8 cellular contexts compared by ENCODE assay signal in the genomic region with DNA sequence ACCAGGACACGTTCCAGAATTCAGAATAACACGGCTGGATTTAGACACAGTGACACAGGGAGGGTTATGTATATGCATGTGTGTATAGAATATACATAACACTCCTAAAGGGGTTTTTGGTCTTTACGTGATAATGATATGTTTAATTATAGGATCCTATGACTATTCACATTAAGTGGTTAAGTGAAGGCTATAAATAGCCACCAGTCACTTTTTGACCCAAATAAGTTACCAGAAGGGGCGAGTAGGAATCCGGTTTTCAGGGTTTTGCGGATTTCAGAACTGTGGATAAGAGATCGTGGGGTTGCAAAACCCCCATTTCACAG. TPM values are rescaled to one million over a fixed set of nuclear protein-coding genes. Genes with fewer than 3 reads are reported as not detected.
DNase-seq lines count a peak whose midpoint lies in the region; ATAC-seq and TF ChIP-seq lines count a peak whose summit lies in the region.

No MANE protein-coding gene starts in this region.

- no peaks in the 10 kb centered on the region for H3K36me3 ChIP-seq in mammary epithelial cell (ENCODE audit: insufficient read depth, low read length)
- no peaks in the 10 kb centered on the region for H3K36me3 ChIP-seq in neuron (ENCODE audit: insufficient read depth, low read length)

- CTCF ChIA-PET in mammary epithelial cell (lab: Charles Lee; ENCODE audit: low non-redundant PET), result interaction anchor here (0.6 to 0.9 kb wide), 3 partner anchors 11 to 112 kb away, joined by 3 to 4 read pairs (median 4); partner anchors contain the start of gene PPAN

- under 1% methylated on average over 7 of the region's 7 CpGs for WGBS in mammary epithelial cell (ENCODE audit: low coverage, missing lambda C conversion rate)

- no peaks in the 10 kb centered on the region for H3K9me3 ChIP-seq in mammary epithelial cell (replicated peaks; ENCODE audit: insufficient read depth, low read length)
- H3K9me3 ChIP-seq in neuron (ENCODE audit: low read length), result peaks cover 4% of the 10 kb centered on the region

- intact Hi-C loops in mammary epithelial cell (cut with micrococcal nuclease), result no loop called here

- peak; percentile 3 for ATAC-seq in HG02840 (IDR thresholded peaks at IDR 0.05; ENCODE audit: low FRiP score, unreplicated experiment)

- BruUV-seq in mammary epithelial cell (replicated peaks; lab: Mats Ljungman, UMichigan), result no TSS peak

- no peaks in the 10 kb centered on the region for H4K20me1 ChIP-seq in mammary epithelial cell (ENCODE audit: insufficient read depth, low read length)

- DNase-seq in AG09309 (ENCODE audit: low read depth) (no peak), mammary epithelial cell (no peak), NCI-H2227 (lab: John Stamatoyannopoulos, UW; ENCODE audit: unreplicated experiment) (no peak), islet precursor cell (no peak), NCI-H1694 (lab: John Stamatoyannopoulos, UW) (no peak)
- no peak for DNase-seq in stimulated activated CD4-positive, alpha-beta T cell treated with anti-CD3 and anti-CD28 coated beads, Interleukin-1b, Interleukin-23, amount 100 ng/mL, for 48 hours

- H2AFZ ChIP-seq in mammary epithelial cell (ENCODE audit: low read depth, low read length) (peak overlapping the region; percentile 88), neuron (ENCODE audit: low read depth, low read length) (no peak overlapping the region)

- dilution Hi-C loops in mammary epithelial cell (cut with HindIII; ENCODE audit: low sequenced_read_pairs), result loop anchor here (10.0 kb wide), 1 partner anchor 81 kb away; the partner anchor contains the start of genes COL5A3 and RDH8

- in situ Hi-C loops in mammary epithelial cell (cut with MboI; ENCODE audit: low sequenced_read_pairs in 2 of 2), result no loop called here

- H3K9ac ChIP-seq in mammary epithelial cell (ENCODE audit: insufficient read depth, low read length), result no peak overlapping the region

- no peaks in the 10 kb centered on the region for H3K27me3 ChIP-seq in mammary epithelial cell (ENCODE audit: insufficient read depth, low read length)
- H3K27me3 ChIP-seq in neuron (ENCODE audit: insufficient read depth, low read length), result no peaks in the 10 kb centered on the region

- no peak for TF ChIP-seq CTCF in AG09309 (IDR thresholded peaks at IDR 0.05; ENCODE audit: control insufficient read depth, insufficient read depth, low read depth, low read length, missing control alignments)
- TF ChIP-seq CTCF in mammary epithelial cell (conservative IDR thresholded peaks at IDR 0.05 in 1 of 2, IDR thresholded peaks at IDR 0.05 in 1 of 2; ENCODE audit: extremely low read depth in 1 of 2, insufficient read depth in 1 of 2, low read depth in 1 of 2, low read length in 2 of 2), result no peak

- no peaks in the 10 kb centered on the region for H3K79me2 ChIP-seq in mammary epithelial cell (ENCODE audit: insufficient read depth, low read length)

- H3K4me2 ChIP-seq in mammary epithelial cell (ENCODE audit: insufficient read depth, low read depth, low read length), result peak overlapping the region; percentile 87

- peak overlapping the region; percentile 34 for H3K4me3 ChIP-seq in AG09309 (ENCODE audit: control insufficient read depth, low read depth, low read length)
- peak overlapping the region in 2 of 3 experiments; percentile 22 to 23 for H3K4me3 ChIP-seq in mammary epithelial cell (replicated peaks in 1 of 3; ENCODE audit: insufficient read depth in 1 of 3, low read depth in 2 of 3, low read length in 3 of 3)
- peak overlapping the region; percentile 23 for H3K4me3 ChIP-seq in neuron (ENCODE audit: low read length)

- peaks cover 13% of the 10 kb centered on the region for H3K4me1 ChIP-seq in mammary epithelial cell (ENCODE audit: insufficient read depth, low read length)
- peaks cover 2% of the 10 kb centered on the region for H3K4me1 ChIP-seq in neuron (ENCODE audit: insufficient read depth, low read length)

- no peak overlapping the region for H3K27ac ChIP-seq in mammary epithelial cell (ENCODE audit: insufficient read depth, low read depth, low read length)

RNA-seq across cellular contexts. Expression of gene ANGPTL6, which starts 6.9 kb away (rescaled TPM):
- total RNA-seq in mammary epithelial cell, result not detected
- 0.26 TPM for polyA plus RNA-seq in mammary epithelial cell
- not detected for polyA minus RNA-seq in mammary epithelial cell

RNA-seq across cellular contexts. Expression of gene SHFL, which starts 9.5 kb away (rescaled TPM):
- total RNA-seq in mammary epithelial cell, result 10 to 100 TPM; 14.3 to 22.4 TPM
- polyA plus RNA-seq in mammary epithelial cell, result 17.5 TPM
- 9.3 TPM for polyA minus RNA-seq in mammary epithelial cell

RNA-seq across cellular contexts. Expression of gene PPAN, which starts 10.6 kb away (rescaled TPM):
- total RNA-seq in mammary epithelial cell, result 10 to 100 TPM; 26.8 to 72.6 TPM
- 40.6 TPM for polyA plus RNA-seq in mammary epithelial cell
- 97.0 TPM for polyA minus RNA-seq in mammary epithelial cell

RNA-seq across cellular contexts. Expression of gene P2RY11, which starts 15.9 kb away (rescaled TPM):
- total RNA-seq in mammary epithelial cell, result 10 to 100 TPM in 1 of 2 donors, 1 to 10 TPM in 1; 2.5 to 22.2 TPM
- 5.0 TPM for polyA plus RNA-seq in mammary epithelial cell
- not detected for polyA minus RNA-seq in mammary epithelial cell

RNA-seq across cellular contexts. Expression of gene EIF3G, which starts 24.1 kb away (rescaled TPM):
- 100 to 1,000 TPM; 178 to 223 TPM for total RNA-seq in mammary epithelial cell
- polyA plus RNA-seq in mammary epithelial cell, result 178 TPM
- 105 TPM for polyA minus RNA-seq in mammary epithelial cell
